ENCODE assay signal across 8 cellular contexts in the genomic region with DNA sequence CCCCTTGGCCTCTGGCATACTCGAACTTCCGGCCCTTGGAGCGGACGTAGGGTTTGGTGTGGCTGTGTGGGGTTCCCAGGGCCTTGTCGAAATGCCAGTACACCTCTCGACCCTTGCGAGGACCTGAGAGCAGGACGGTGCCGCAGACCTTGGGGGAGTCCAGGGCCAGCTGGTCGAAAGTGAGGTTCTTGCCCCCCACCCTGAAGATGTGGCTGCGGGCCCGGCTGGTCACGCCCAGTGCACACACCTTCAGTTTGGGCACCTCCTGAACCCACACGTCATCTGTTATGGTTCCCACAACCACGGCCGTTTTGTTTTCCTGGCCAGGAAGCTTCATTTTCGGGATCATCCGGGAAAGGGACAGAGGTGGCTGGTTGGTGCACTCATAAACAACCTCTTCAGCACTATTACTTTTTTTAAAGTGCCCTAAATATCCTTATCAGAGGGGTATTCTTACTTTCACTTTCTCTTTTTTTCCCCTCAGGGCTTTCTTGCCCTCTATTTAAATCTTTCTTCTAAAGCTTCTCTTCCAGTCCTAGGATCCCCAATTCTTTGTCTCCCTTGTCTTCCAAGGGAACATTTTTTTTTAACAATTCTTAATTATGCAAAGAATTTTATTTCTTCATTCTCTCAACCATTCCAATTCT. TPM values are rescaled to one million over a fixed set of nuclear protein-coding genes. Genes with fewer than 3 reads are reported as not detected.
DNase-seq lines count a peak whose midpoint lies in the region; ATAC-seq, FAIRE-seq and TF ChIP-seq lines count a peak whose summit lies in the region.

No MANE protein-coding gene starts in this region.

- H3K27me3 Mint-ChIP-seq in T-cell: no peaks in the 10 kb centered on the region

- ATAC-seq in Right ventricle myocardium superior (ENCODE audit: poor library complexity) (no peak), left cardiac atrium (no peak), T-cell (replicated peaks in 1 of 4) (no peak), right lobe of liver (peak in 3 of 4 donors; percentile 25 to 35 (median 33))

- H3K27ac ChIP-seq in right lobe of liver: no peak overlapping the region

- CTCF ChIA-PET in T-cell (lab: Charles Lee): interaction anchor here (0.5 to 1.3 kb wide), 2 partner anchors 10 to 107 kb away, joined by 3 to 4 read pairs; no protein-coding TSS in a partner anchor

- 44% methylated on average over 3 of the region's 18 CpGs for WGBS in right lobe of liver (ENCODE audit: insufficient coverage, low coverage, low lambda C conversion rate, missing lambda C conversion rate)

- H3K27me3 ChIP-seq in right lobe of liver: no peaks in the 10 kb centered on the region

- TF ChIP-seq CTCF in right lobe of liver (IDR thresholded peaks at IDR 0.05): no peak

- POLR2A ChIA-PET in T-cell (lab: Charles Lee): no interaction called here

- H3K36me3 Mint-ChIP-seq in T-cell: peaks cover 10% of the 10 kb centered on the region

- H3K4me3 ChIP-seq in right lobe of liver: no peak overlapping the region

- no peaks in the 10 kb centered on the region for H3K9me3 ChIP-seq in right lobe of liver

- H3K4me1 ChIP-seq in right lobe of liver: peaks cover 0 to 6% (median 0%) of the 10 kb centered on the region in 4 donors

- peaks cover 0 to 5% (median 5%) of the 10 kb centered on the region in 3 donors for H3K9me3 Mint-ChIP-seq in T-cell

- DNase-seq in Right ventricle myocardium superior (peak; percentile 43), left cardiac atrium (no peak), T-cell (peak in 1 of 34 experiments; percentile 1), right lobe of liver (peak in 1 of 3 donors; percentile 21), urothelium cell line (ENCODE audit: low spot score) (peak; percentile 11), SKM-1 (lab: John Stamatoyannopoulos, UW; ENCODE audit: unreplicated experiment) (no peak), glomerular visceral epithelial cell (ENCODE audit: extremely low spot score) (no peak), NCI-H1105 (lab: John Stamatoyannopoulos, UW) (no peak)

- FAIRE-seq in urothelium cell line (lab: Jason Lieb, UNC): no peak

- peaks cover 26 to 52% (median 44%) of the 10 kb centered on the region in 3 donors for H3K4me1 Mint-ChIP-seq in T-cell

- peak overlapping the region; percentile 91 for H3K27ac Mint-ChIP-seq in T-cell

- H3K4me3 Mint-ChIP-seq in T-cell: peak overlapping the region; percentile 31 to 45 (median 44)

- no peaks in the 10 kb centered on the region for H3K36me3 ChIP-seq in right lobe of liver

- TF ChIP-seq POLR2A in right lobe of liver (IDR thresholded peaks at IDR 0.05): no peak

- intact Hi-C loops in Right ventricle myocardium superior (cut with DNase I): no loop called here
- intact Hi-C loops in left cardiac atrium (cut with DNase I): no loop called here
- intact Hi-C loops in right lobe of liver (cut with DNase I): no loop called here

RNA-seq across cellular contexts. Expression of a gene that starts 44.9 kb away (rescaled TPM):
- total RNA-seq in Right ventricle myocardium superior (36.5 TPM), left cardiac atrium (10 to 100 TPM; 47.5 to 68.4 TPM), T-cell (10 to 100 TPM in 4 of 5 donors, 1 to 10 TPM in 1; 8.8 to 21.8 (median 14.9) TPM), right lobe of liver (10 to 100 TPM; 13.6 to 41.3 (median 31.8) TPM)

Comparison
In these comparisons a context has a peak if more than half of its experiments do, and no peak if none do; other contexts are left out.
1. DNase-seq: peak in Right ventricle myocardium superior (single experiment) and urothelium cell line (single experiment); none in left cardiac atrium (single experiment), SKM-1 (single experiment), glomerular visceral epithelial cell (single experiment) and NCI-H1105 (single experiment).
2. ATAC-seq: peak in right lobe of liver (3 of 4); none in Right ventricle myocardium superior (single experiment), left cardiac atrium (0 of 2) and T-cell (0 of 4).